ENCODE assay signal across 1 cellular context in the genomic region with DNA sequence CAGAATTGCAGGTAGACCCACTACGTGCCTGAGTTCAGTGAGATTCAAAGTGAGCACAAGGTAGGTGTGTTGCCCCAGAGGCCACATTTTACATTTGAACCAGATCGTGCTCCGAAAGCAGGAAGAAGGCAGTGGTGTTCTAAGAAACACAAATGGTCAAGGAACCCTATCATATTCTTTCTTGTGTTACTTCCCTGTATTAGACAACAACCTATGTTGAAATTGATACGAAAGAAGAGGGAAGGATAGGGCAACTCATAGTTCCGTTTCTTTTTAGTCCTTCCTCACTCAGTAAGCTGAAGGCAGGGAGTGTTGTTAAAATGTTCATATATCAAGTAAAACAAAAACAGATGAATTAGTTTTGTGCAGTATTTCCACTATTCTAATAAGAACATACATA.
TF ChIP-seq lines count a peak whose summit lies in the region.

No MANE protein-coding gene starts in this region.

TF ChIP-seq in HepG2, 621 proteins besides CTCF, POLR2A, EP300 and RAD21 (continued from another document):
- TF ChIP-seq ATF6 (CRISPR knock-in tag; conservative IDR thresholded peaks at IDR 0.05) (no peak), ZNF468 (CRISPR knock-in tag; IDR thresholded peaks at IDR 0.05) (no peak)
- TF ChIP-seq, protein P1, sequence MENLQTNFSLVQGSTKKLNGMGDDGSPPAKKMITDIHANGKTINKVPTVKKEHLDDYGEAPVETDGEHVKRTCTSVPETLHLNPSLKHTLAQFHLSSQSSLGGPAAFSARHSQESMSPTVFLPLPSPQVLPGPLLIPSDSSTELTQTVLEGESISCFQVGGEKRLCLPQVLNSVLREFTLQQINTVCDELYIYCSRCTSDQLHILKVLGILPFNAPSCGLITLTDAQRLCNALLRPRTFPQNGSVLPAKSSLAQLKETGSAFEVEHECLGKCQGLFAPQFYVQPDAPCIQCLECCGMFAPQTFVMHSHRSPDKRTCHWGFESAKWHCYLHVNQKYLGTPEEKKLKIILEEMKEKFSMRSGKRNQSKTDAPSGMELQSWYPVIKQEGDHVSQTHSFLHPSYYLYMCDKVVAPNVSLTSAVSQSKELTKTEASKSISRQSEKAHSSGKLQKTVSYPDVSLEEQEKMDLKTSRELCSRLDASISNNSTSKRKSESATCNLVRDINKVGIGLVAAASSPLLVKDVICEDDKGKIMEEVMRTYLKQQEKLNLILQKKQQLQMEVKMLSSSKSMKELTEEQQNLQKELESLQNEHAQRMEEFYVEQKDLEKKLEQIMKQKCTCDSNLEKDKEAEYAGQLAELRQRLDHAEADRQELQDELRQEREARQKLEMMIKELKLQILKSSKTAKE (CRISPR knock-in tag; IDR thresholded peaks at IDR 0.05; ENCODE audit: borderline replicate concordance), result no peak
